Comparison of ENCODE assay signal across 8 cellular contexts in genomic region chr20:33169176-33169794, GRCh38. TPM values are rescaled to one million over a fixed set of nuclear protein-coding genes. Genes with fewer than 3 reads are reported as not detected.
DNase-seq lines count a peak whose midpoint lies in the region; ATAC-seq, FAIRE-seq and TF ChIP-seq lines count a peak whose summit lies in the region.

No MANE protein-coding gene starts in this region.

- H3K4me3 ChIP-seq in BJ (ENCODE audit: low read depth, low read length), result no peak overlapping the region
- no peak overlapping the region for H3K4me3 ChIP-seq in lower lobe of right lung
- no peak overlapping the region for H3K4me3 ChIP-seq in effector memory CD4-positive, alpha-beta T cell (ENCODE audit: insufficient read depth, low read depth, low read length, poor library complexity, severe bottlenecking)

- POLR2A ChIA-PET in BJ (lab: Charles Lee), result no interaction called here

- intact Hi-C loops in lower lobe of right lung (cut with DNase I), result no loop called here

- peak; percentile 33 for FAIRE-seq in GM19239 (lab: Jason Lieb, UNC)

- H3K27ac ChIP-seq in lower lobe of right lung, result no peak overlapping the region
- H3K27ac ChIP-seq in effector memory CD4-positive, alpha-beta T cell (ENCODE audit: insufficient read depth, low read length, poor library complexity, severe bottlenecking), result no peak overlapping the region

- peak; percentile 42; the same call in 1 of the 2 replicates for TF ChIP-seq CTCF in BJ (IDR thresholded peaks at IDR 0.05; ENCODE audit: insufficient read depth, low read depth, low read length)
- peak; percentile 36 for TF ChIP-seq CTCF in lower lobe of right lung (IDR thresholded peaks at IDR 0.05)

- DNase-seq in BJ (ENCODE audit: low read depth) (no peak), GM19239 (ENCODE audit: insufficient read length, low spot score) (no peak), lower lobe of right lung (no peak), SW480 (ENCODE audit: low spot score) (no peak), NCI-H446 treated with DMSO at 0.1 percent for 48 hours (lab: John Stamatoyannopoulos, UW) (no peak)
- DNase-seq in activated CD8-positive, alpha-beta memory T cell treated with anti-CD3 and anti-CD28 coated beads, Interleukin-2, amount 50 U/mL, for 48 hours, result peak; percentile 79
- no peak for DNase-seq in effector memory CD4-positive, alpha-beta T cell

- no peaks in the 10 kb centered on the region for H3K4me1 ChIP-seq in lower lobe of right lung
- no peaks in the 10 kb centered on the region for H3K4me1 ChIP-seq in effector memory CD4-positive, alpha-beta T cell (ENCODE audit: control insufficient read depth, insufficient read depth, low read length, poor library complexity, severe bottlenecking)

- no peaks in the 10 kb centered on the region for H3K27me3 ChIP-seq in BJ (ENCODE audit: control insufficient read depth, insufficient read depth, low read length)
- H3K27me3 ChIP-seq in lower lobe of right lung (ENCODE audit: low read depth), result no peaks in the 10 kb centered on the region
- H3K27me3 ChIP-seq in effector memory CD4-positive, alpha-beta T cell (replicated peaks; ENCODE audit: control insufficient read depth, insufficient read depth, low read length, poor library complexity, severe bottlenecking), result no peaks in the 10 kb centered on the region

- ATAC-seq in lower lobe of right lung (no peak), GM18498 (IDR thresholded peaks at IDR 0.05; ENCODE audit: unreplicated experiment) (no peak)

- CTCF ChIA-PET in BJ (lab: Yijun Ruan, JAX), result no interaction called here

- H3K36me3 ChIP-seq in BJ (ENCODE audit: control insufficient read depth, insufficient read depth, low read length) (no peaks in the 10 kb centered on the region), lower lobe of right lung (no peaks in the 10 kb centered on the region)
- no peaks in the 10 kb centered on the region for H3K36me3 ChIP-seq in effector memory CD4-positive, alpha-beta T cell (ENCODE audit: control insufficient read depth, insufficient read depth, low read length)

- peaks cover 8% of the 10 kb centered on the region for H3K9me3 ChIP-seq in lower lobe of right lung
- H3K9me3 ChIP-seq in effector memory CD4-positive, alpha-beta T cell (ENCODE audit: control insufficient read depth, low read length), result no peaks in the 10 kb centered on the region

RNA-seq across cellular contexts. Expression of gene BPIFA2, which starts 1.3 kb away (rescaled TPM):
- polyA plus RNA-seq in BJ (2011; rRNA removed), result not detected in 2 replicates
- polyA minus RNA-seq in BJ (2011; rRNA and poly(A)+ RNA removed), result not detected in 2 replicates
- not detected for total RNA-seq in lower lobe of right lung

RNA-seq across cellular contexts. Expression of gene BPIFA3, which starts 47.9 kb away (rescaled TPM):
- not detected in 2 replicates for polyA plus RNA-seq in BJ (2011; rRNA removed)
- not detected in 2 replicates for polyA minus RNA-seq in BJ (2011; rRNA and poly(A)+ RNA removed)
- not detected for total RNA-seq in lower lobe of right lung
